In the genomic region with DNA sequence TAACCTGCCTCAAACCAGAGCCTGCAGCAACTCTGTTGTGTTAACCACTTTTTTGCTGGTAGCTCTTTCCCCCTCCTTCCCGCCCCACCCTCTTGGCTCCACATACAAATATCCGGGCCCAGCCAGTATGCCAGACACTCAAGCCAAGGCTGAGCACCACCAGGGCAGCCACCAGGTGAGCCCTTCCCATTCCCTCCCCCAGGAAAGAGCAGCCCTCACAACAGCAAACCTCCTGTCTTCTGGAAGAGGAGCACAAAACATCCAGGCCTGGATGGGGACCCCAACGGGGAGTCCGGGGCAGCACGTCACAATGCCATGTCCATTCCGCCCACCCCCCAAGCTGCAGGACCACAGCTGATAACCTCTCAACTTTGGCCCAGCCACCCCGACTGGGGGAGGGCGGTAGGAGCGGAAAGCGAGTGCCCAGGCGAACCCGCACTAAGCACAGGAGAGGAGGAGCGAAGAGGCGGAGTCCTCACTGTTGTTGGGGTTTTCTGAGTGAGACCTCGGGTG, we compare ENCODE assay signal across 8 cellular contexts. TPM values are rescaled to one million over a fixed set of nuclear protein-coding genes. Genes with fewer than 3 reads are reported as not detected.
A peak's percentile ranks its signal among the peaks of the same experiment; 100 is the strongest.
DNase-seq lines count a peak whose midpoint lies in the region; ATAC-seq, FAIRE-seq and TF ChIP-seq lines count a peak whose summit lies in the region.

No MANE protein-coding gene starts in this region.

- peak; percentile 20 for ATAC-seq in HG03439 (IDR thresholded peaks at IDR 0.05; ENCODE audit: unreplicated experiment)
- ATAC-seq in GM21367 (IDR thresholded peaks at IDR 0.05; ENCODE audit: unreplicated experiment), result no peak
- no peak for ATAC-seq in HG03457 (IDR thresholded peaks at IDR 0.05; ENCODE audit: unreplicated experiment)

- H4K20me1 ChIP-seq in keratinocyte (ENCODE audit: control insufficient read depth, extremely low read depth, insufficient read depth, low read length), result peaks cover 4% of the 10 kb centered on the region

- H3K9me3 ChIP-seq in keratinocyte (ENCODE audit: control insufficient read depth, low read depth, low read length), result no peaks in the 10 kb centered on the region

- in situ Hi-C loops in brain microvascular endothelial cell (cut with HindIII; ENCODE audit: low pct_ligation_motif_present, low sequenced_read_pairs), result no loop called here

- TF ChIP-seq CTCF in brain microvascular endothelial cell (IDR thresholded peaks at IDR 0.05; ENCODE audit: low read depth, low read length, missing control alignments) (no peak), keratinocyte (optimal IDR thresholded peaks at IDR 0.05 in 1 of 3, IDR thresholded peaks at IDR 0.05 in 1 of 3, conservative IDR thresholded peaks at IDR 0.05 in 1 of 3; ENCODE audit: extremely low read depth in 1 of 3, insufficient read depth in 2 of 3, low read length in 3 of 3) (no peak)

- H3K4me1 ChIP-seq in keratinocyte (ENCODE audit: control insufficient read depth, extremely low read depth, insufficient read depth, low read length), result peaks cover 40% of the 10 kb centered on the region

- H3K4me2 ChIP-seq in keratinocyte (ENCODE audit: control insufficient read depth, extremely low read depth, insufficient read depth, low read depth, low read length), result peak overlapping the region; percentile 67

- peaks cover 23% of the 10 kb centered on the region for H3K79me2 ChIP-seq in keratinocyte (ENCODE audit: control insufficient read depth, insufficient read depth, low read length)

- H3K27ac ChIP-seq in brain microvascular endothelial cell, result peak overlapping the region; percentile 69
- peak overlapping the region; percentile 63 for H3K27ac ChIP-seq in keratinocyte (ENCODE audit: control insufficient read depth, insufficient read depth, low read length)

- H2AFZ ChIP-seq in keratinocyte (ENCODE audit: control insufficient read depth, low read length), result peak overlapping the region; percentile 16

- no peak for TF ChIP-seq POLR2A in GM12891 (IDR thresholded peaks at IDR 0.05; ENCODE audit: low read depth, low read length)

- dilution Hi-C loops in keratinocyte (cut with MboI; ENCODE audit: extremely low pct_ligation_motif_present, low sequenced_read_pairs), result no loop called here

- DNase-seq in GM12891 (ENCODE audit: insufficient read length, low spot score), result peak; percentile 59
- DNase-seq in T-helper 9 cell, result peak; percentile 39
- peak; percentile 14 for DNase-seq in brain microvascular endothelial cell
- DNase-seq in keratinocyte (ENCODE audit: low read depth, low spot score), result no peak
- peak; percentile 58 for DNase-seq in stimulated activated CD4-positive, alpha-beta T cell treated with anti-CD3 and anti-CD28 coated beads, Interleukin-4, amount 100 ng/mL, for 1 hour

- H3K9ac ChIP-seq in keratinocyte (ENCODE audit: control insufficient read depth, extremely low read depth, insufficient read depth, low read length), result peak overlapping the region; percentile 78

- peaks cover 6% of the 10 kb centered on the region for H3K9me1 ChIP-seq in keratinocyte (ENCODE audit: control insufficient read depth, extremely low read depth, insufficient read depth, low read length)

- FAIRE-seq in GM12891 (lab: Jason Lieb, UNC), result peak; percentile 50
- no peak for FAIRE-seq in keratinocyte (lab: Jason Lieb, UNC)

- peaks cover 23% of the 10 kb centered on the region for H3K36me3 ChIP-seq in brain microvascular endothelial cell (replicated peaks)
- H3K36me3 ChIP-seq in keratinocyte (ENCODE audit: control insufficient read depth in 2 of 2, extremely low read depth in 1 of 2, insufficient read depth in 2 of 2, low read length in 2 of 2), result peaks cover 15 to 17% of the 10 kb centered on the region in 2 experiments

- H3K4me3 ChIP-seq in brain microvascular endothelial cell (ENCODE audit: low read depth, low read length), result peak overlapping the region; percentile 82
- H3K4me3 ChIP-seq in keratinocyte (ENCODE audit: control insufficient read depth in 2 of 3, extremely low read depth in 1 of 3, insufficient read depth in 2 of 3, low read depth in 1 of 3, low read length in 3 of 3), result peak overlapping the region; percentile 74 to 78 (median 74)

- H3K27me3 ChIP-seq in brain microvascular endothelial cell (replicated peaks) (no peaks in the 10 kb centered on the region), keratinocyte (ENCODE audit: control insufficient read depth, extremely low read depth, insufficient read depth, low read length) (no peaks in the 10 kb centered on the region)

TF ChIP-seq in GM12891, 5 proteins besides CTCF, POLR2A, EP300 and RAD21:
- TF ChIP-seq PAX5 (IDR thresholded peaks at IDR 0.05; ENCODE audit: insufficient read depth, low read length, severe bottlenecking) (no peak), TAF1 (IDR thresholded peaks at IDR 0.05; ENCODE audit: low read depth, low read length) (no peak), POLR2AphosphoS5 (IDR thresholded peaks at IDR 0.05; ENCODE audit: low read depth, low read length) (no peak), POU2F2 (IDR thresholded peaks at IDR 0.05; ENCODE audit: low read depth, low read length) (no peak), SPI1 (IDR thresholded peaks at IDR 0.05; ENCODE audit: low read depth, low read length) (no peak)
TF ChIP-seq in GM12891: peak in this region for 0.

RNA-seq across cellular contexts. Expression of a gene that starts 0.8 kb away (rescaled TPM):
- polyA plus RNA-seq in GM12891 (2012; ENCODE audit: low read depth, missing spikeins), result 83.4 TPM
- polyA plus RNA-seq in keratinocyte, result 22.0 to 91.4 TPM (median 36.3 TPM) in 3 replicates
- 12.5 TPM for polyA plus RNA-seq in keratinocyte (2011; ENCODE audit: low read depth)
- polyA plus RNA-seq in keratinocyte (2011; cell fraction: cytosol; rRNA removed), result 46.4 and 47.5 TPM in 2 replicates
- polyA plus RNA-seq in keratinocyte (2011; cell fraction: nucleus; rRNA removed), result 88.7 and 121 TPM in 2 replicates
- 28.0 and 49.1 TPM in 2 replicates for polyA plus RNA-seq in keratinocyte (2012; ENCODE audit: low replicate concordance)
- 71.6 to 156 TPM (median 154 TPM) in 3 replicates for polyA minus RNA-seq in keratinocyte
- polyA minus RNA-seq in keratinocyte (2011; cell fraction: cytosol; rRNA and poly(A)+ RNA removed), result 37.6 TPM
- polyA minus RNA-seq in keratinocyte (2011; cell fraction: nucleus; rRNA and poly(A)+ RNA removed), result 27.5 and 51.5 TPM in 2 replicates

RNA-seq across cellular contexts. Expression of a gene that starts 0.9 kb away (rescaled TPM):
- not detected for polyA plus RNA-seq in GM12891 (2012; ENCODE audit: low read depth, missing spikeins)
- polyA plus RNA-seq in keratinocyte, result not detected in 3 replicates
- not detected for polyA plus RNA-seq in keratinocyte (2011; ENCODE audit: low read depth)
- not detected in 2 replicates for polyA plus RNA-seq in keratinocyte (2011; cell fraction: cytosol; rRNA removed)
- not detected in 2 replicates for polyA plus RNA-seq in keratinocyte (2011; cell fraction: nucleus; rRNA removed)
- not detected in 2 replicates for polyA plus RNA-seq in keratinocyte (2012; ENCODE audit: low replicate concordance)
- polyA minus RNA-seq in keratinocyte, result not detected in 3 replicates
- polyA minus RNA-seq in keratinocyte (2011; cell fraction: cytosol; rRNA and poly(A)+ RNA removed), result not detected
- not detected in 2 replicates for polyA minus RNA-seq in keratinocyte (2011; cell fraction: nucleus; rRNA and poly(A)+ RNA removed)

RNA-seq across cellular contexts. Expression of a gene that starts 8.2 kb away (rescaled TPM):
- polyA plus RNA-seq in GM12891 (2012; ENCODE audit: low read depth, missing spikeins), result 8.2 TPM
- polyA plus RNA-seq in keratinocyte, result 2.3 to 10.5 TPM (median 7.1 TPM) in 3 replicates
- 39.5 TPM for polyA plus RNA-seq in keratinocyte (2011; ENCODE audit: low read depth)
- 0.64 and 1.1 TPM in 2 replicates for polyA plus RNA-seq in keratinocyte (2011; cell fraction: cytosol; rRNA removed)
- 48.0 and 59.3 TPM in 2 replicates for polyA plus RNA-seq in keratinocyte (2011; cell fraction: nucleus; rRNA removed)
- 2.0 and 17.2 TPM in 2 replicates for polyA plus RNA-seq in keratinocyte (2012; ENCODE audit: low replicate concordance)
- 0.30 to 8.0 TPM (median 6.1 TPM) in 3 replicates for polyA minus RNA-seq in keratinocyte
- not detected for polyA minus RNA-seq in keratinocyte (2011; cell fraction: cytosol; rRNA and poly(A)+ RNA removed)
- polyA minus RNA-seq in keratinocyte (2011; cell fraction: nucleus; rRNA and poly(A)+ RNA removed), result 7.0 and 14.3 TPM in 2 replicates

RNA-seq across cellular contexts. Expression of a gene that starts 36.2 kb away (rescaled TPM):
- not detected for polyA plus RNA-seq in GM12891 (2012; ENCODE audit: low read depth, missing spikeins)
- polyA plus RNA-seq in keratinocyte, result 5.0 to 9.8 TPM (median 8.5 TPM) in 3 replicates
- 82.1 TPM for polyA plus RNA-seq in keratinocyte (2011; ENCODE audit: low read depth)
- polyA plus RNA-seq in keratinocyte (2011; cell fraction: cytosol; rRNA removed), result 4.2 and 4.8 TPM in 2 replicates
- polyA plus RNA-seq in keratinocyte (2011; cell fraction: nucleus; rRNA removed), result 6.4 and 7.4 TPM in 2 replicates
- polyA plus RNA-seq in keratinocyte (2012; ENCODE audit: low replicate concordance), result 6.5 and 78.8 TPM in 2 replicates
- polyA minus RNA-seq in keratinocyte, result 10.6 to 15.5 TPM (median 12.3 TPM) in 3 replicates
- polyA minus RNA-seq in keratinocyte (2011; cell fraction: cytosol; rRNA and poly(A)+ RNA removed), result 2.9 TPM
- 4.3 and 6.3 TPM in 2 replicates for polyA minus RNA-seq in keratinocyte (2011; cell fraction: nucleus; rRNA and poly(A)+ RNA removed)

RNA-seq across cellular contexts. Expression of a gene that starts 54.0 kb away (rescaled TPM):
- 91.0 TPM for polyA plus RNA-seq in GM12891 (2012; ENCODE audit: low read depth, missing spikeins)
- polyA plus RNA-seq in keratinocyte, result 97.1 to 169 TPM (median 108 TPM) in 3 replicates
- 105 TPM for polyA plus RNA-seq in keratinocyte (2011; ENCODE audit: low read depth)
- polyA plus RNA-seq in keratinocyte (2011; cell fraction: cytosol; rRNA removed), result 108 and 128 TPM in 2 replicates
- polyA plus RNA-seq in keratinocyte (2011; cell fraction: nucleus; rRNA removed), result 162 and 174 TPM in 2 replicates
- polyA plus RNA-seq in keratinocyte (2012; ENCODE audit: low replicate concordance), result 129 and 159 TPM in 2 replicates
- 114 to 244 TPM (median 137 TPM) in 3 replicates for polyA minus RNA-seq in keratinocyte
- polyA minus RNA-seq in keratinocyte (2011; cell fraction: cytosol; rRNA and poly(A)+ RNA removed), result 90.9 TPM
- 61.0 and 68.6 TPM in 2 replicates for polyA minus RNA-seq in keratinocyte (2011; cell fraction: nucleus; rRNA and poly(A)+ RNA removed)
